In genomic region chr1:31944205-31945089, GRCh38 we compare ENCODE assay signal across 7 cellular contexts. TPM values are rescaled to one million over a fixed set of nuclear protein-coding genes. Genes with fewer than 3 reads are reported as not detected.
DNase-seq lines count a peak whose midpoint lies in the region; ATAC-seq and TF ChIP-seq lines count a peak whose summit lies in the region.

No MANE protein-coding gene starts in this region.

- DNase-seq in SK-N-DZ (ENCODE audit: low spot score) (peak; percentile 31), right atrium auricular region (ENCODE audit: low spot score) (peak; percentile 95), H4 (ENCODE audit: low spot score) (no peak)
- DNase-seq in activated naive CD8-positive, alpha-beta T cell treated with anti-CD3 and anti-CD28 coated beads, Interleukin-2, amount 50 U/mL, for 16 hours (ENCODE audit: low read depth, low spot score), result peak; percentile 41

- peak overlapping the region; percentile 86 for H3K9ac ChIP-seq in rectal smooth muscle tissue (ENCODE audit: low read length)

- H3K4me1 ChIP-seq in right atrium auricular region (peaks cover 0 to 33% of the 10 kb centered on the region in 2 donors), rectal smooth muscle tissue (ENCODE audit: control insufficient read depth, insufficient read depth, low read length) (peaks cover 6% of the 10 kb centered on the region)

- ATAC-seq in GM18868 (IDR thresholded peaks at IDR 0.05; ENCODE audit: unreplicated experiment) (peak; percentile 52), HG03103 (IDR thresholded peaks at IDR 0.05; ENCODE audit: low read depth, unreplicated experiment) (peak; percentile 63)

- TF ChIP-seq CTCF in right atrium auricular region (IDR thresholded peaks at IDR 0.05), result no peak

- H3K27ac ChIP-seq in right atrium auricular region (peak overlapping the region; percentile 99 to 100), rectal smooth muscle tissue (ENCODE audit: low read depth, low read length) (peak overlapping the region; percentile 98)

- H3K4me3 ChIP-seq in right atrium auricular region (peak overlapping the region; percentile 33 to 58), rectal smooth muscle tissue (ENCODE audit: low read length) (peak overlapping the region; percentile 74)

- no peaks in the 10 kb centered on the region for H3K9me3 ChIP-seq in right atrium auricular region

- H3K27me3 ChIP-seq in right atrium auricular region, result no peaks in the 10 kb centered on the region
- no peaks in the 10 kb centered on the region for H3K27me3 ChIP-seq in rectal smooth muscle tissue (ENCODE audit: control insufficient read depth, insufficient read depth, low read length)

- H3K36me3 ChIP-seq in right atrium auricular region (no peaks in the 10 kb centered on the region), rectal smooth muscle tissue (ENCODE audit: control insufficient read depth, insufficient read depth, low read length) (no peaks in the 10 kb centered on the region)

RNA-seq across cellular contexts. Expression of gene PTP4A2, which starts 6.3 kb away (rescaled TPM):
- polyA plus RNA-seq in SK-N-DZ (2014; cell fraction: cytosol; rRNA removed), result 90.1 and 103 TPM in 2 replicates
- polyA plus RNA-seq in SK-N-DZ (2014; cell fraction: nucleus; rRNA removed), result 42.2 and 59.1 TPM in 2 replicates
- total RNA-seq in right atrium auricular region, result 100 to 1,000 TPM; 261 to 319 TPM
- 303 and 310 TPM in 2 replicates for total RNA-seq in H4 (2014; rRNA removed; shearing (Covaris generic))
